11 cellular contexts compared by ENCODE assay signal in genomic region chr15:55829826-55830225, GRCh38.
A peak's percentile ranks its signal among the peaks of the same experiment; 100 is the strongest.
DNase-seq lines count a peak whose midpoint lies in the region; ATAC-seq and TF ChIP-seq lines count a peak whose summit lies in the region.
"Had no signal": no experiment of that assay in that cellular context is flagged by ENCODE, and none has a peak within 500 bp of the region (broad histone marks: within the 10 kb centered on the region; RNA-seq: fewer than 3 reads in every experiment).

No MANE protein-coding gene starts in this region.

- H3K4me2 ChIP-seq in DND-41 (ENCODE audit: insufficient read depth, low read length), result 0 out of 2 replicates have a peak overlapping the region, but pooled peaks have one; percentile 7

- H3K27me3 Mint-ChIP-seq in activated CD8-positive, alpha-beta T cell treated with anti-CD3 and anti-CD28 coated beads, Interleukin-2, amount 10 ng/mL, durations not matched to agents 7 days and 5 days (ENCODE audit: low read depth), result no peaks in the 10 kb centered on the region

- ATAC-seq in DND-41 (ENCODE audit: insufficient read depth, low read depth), result peak; percentile 80
- ATAC-seq in GM19455 (IDR thresholded peaks at IDR 0.05; ENCODE audit: unreplicated experiment), result peak; percentile 58
- ATAC-seq in HG03439 (IDR thresholded peaks at IDR 0.05; ENCODE audit: unreplicated experiment), result peak; percentile 53
- ATAC-seq in activated CD8-positive, alpha-beta T cell treated with anti-CD3 and anti-CD28 coated beads, Interleukin-2, amount 10 ng/mL, durations not matched to agents 7 days and 5 days, result peak; percentile 83
- no peak for ATAC-seq in body of pancreas
- ATAC-seq in GM18873 (IDR thresholded peaks at IDR 0.05; ENCODE audit: low FRiP score, unreplicated experiment), result no peak

- peak overlapping the region; percentile 71 for H3K27ac ChIP-seq in DND-41 (ENCODE audit: low read length)
- H3K27ac ChIP-seq in body of pancreas, result no peak overlapping the region
- H3K27ac ChIP-seq: HL-60 had no signal

- peak overlapping the region; percentile 12 for H3K4me3 Mint-ChIP-seq in activated CD8-positive, alpha-beta T cell treated with anti-CD3 and anti-CD28 coated beads, Interleukin-2, amount 10 ng/mL, durations not matched to agents 7 days and 5 days
- H3K4me3 Mint-ChIP-seq: neural crest cell had no signal

- no peaks in the 10 kb centered on the region for H3K79me2 ChIP-seq in DND-41 (ENCODE audit: insufficient read depth, low read length)

- peak overlapping the region; percentile 74 for H3K27ac Mint-ChIP-seq in activated CD8-positive, alpha-beta T cell treated with anti-CD3 and anti-CD28 coated beads, Interleukin-2, amount 10 ng/mL, durations not matched to agents 7 days and 5 days

- H3K9me3 Mint-ChIP-seq in activated CD8-positive, alpha-beta T cell treated with anti-CD3 and anti-CD28 coated beads, Interleukin-2, amount 10 ng/mL, durations not matched to agents 7 days and 5 days (ENCODE audit: insufficient read depth), result no peaks in the 10 kb centered on the region
- H3K9me3 Mint-ChIP-seq: neural crest cell had no signal

- TF ChIP-seq CTCF in DND-41 (IDR thresholded peaks at IDR 0.05; ENCODE audit: borderline replicate concordance, extremely low read depth, low read length, poor library complexity, severe bottlenecking), result no peak
- TF ChIP-seq CTCF in body of pancreas (IDR thresholded peaks at IDR 0.05), result no peak

- no peaks in the 10 kb centered on the region for H3K9me3 ChIP-seq in DND-41 (ENCODE audit: insufficient read depth, low read length, severe bottlenecking)
- H3K9me3 ChIP-seq in body of pancreas, result no peaks in the 10 kb centered on the region

- CTCF ChIA-PET in activated CD8-positive, alpha-beta T cell treated with anti-CD3 and anti-CD28 coated beads, Interleukin-2, amount 10 ng/mL, durations not matched to agents 7 days and 5 days (lab: Charles Lee), result interaction anchor here (3.7 kb wide), 1 partner anchor 16 kb away, joined by 17 read pairs; no protein-coding TSS in a partner anchor

- 66 to 79% methylated on average over 2 of the region's 2 CpGs for WGBS in body of pancreas, 2 donors

- H3K27me3 ChIP-seq in DND-41 (ENCODE audit: insufficient read depth, low read length, poor library complexity), result no peaks in the 10 kb centered on the region
- H3K27me3 ChIP-seq in body of pancreas, result no peaks in the 10 kb centered on the region

- no peak for TF ChIP-seq POLR2A in body of pancreas (IDR thresholded peaks at IDR 0.05)

- peaks cover 16% of the 10 kb centered on the region for H3K4me1 Mint-ChIP-seq in activated CD8-positive, alpha-beta T cell treated with anti-CD3 and anti-CD28 coated beads, Interleukin-2, amount 10 ng/mL, durations not matched to agents 7 days and 5 days (ENCODE audit: low read depth)
- H3K4me1 Mint-ChIP-seq: neural crest cell had no signal

- intact Hi-C loops in body of pancreas (cut with DNase I), result no loop called here

- H3K4me1 ChIP-seq in DND-41 (ENCODE audit: insufficient read depth, low read length), result peaks cover 17% of the 10 kb centered on the region
- H3K4me1 ChIP-seq in body of pancreas, result no peaks in the 10 kb centered on the region

- no peaks in the 10 kb centered on the region for H3K36me3 Mint-ChIP-seq in activated CD8-positive, alpha-beta T cell treated with anti-CD3 and anti-CD28 coated beads, Interleukin-2, amount 10 ng/mL, durations not matched to agents 7 days and 5 days (ENCODE audit: low read depth)

- H4K20me1 ChIP-seq in DND-41 (ENCODE audit: insufficient read depth, low read length), result no peaks in the 10 kb centered on the region

- peak; percentile 8 for DNase-seq in DND-41
- peak; percentile 38 for DNase-seq in activated CD8-positive, alpha-beta T cell treated with anti-CD3 and anti-CD28 coated beads, Interleukin-2, amount 10 ng/mL, durations not matched to agents 7 days and 5 days
- DNase-seq in NCI-H69 (lab: John Stamatoyannopoulos, UW), result no peak
- DNase-seq in HK-2 (ENCODE audit: unreplicated experiment), result no peak
- no peak for DNase-seq in body of pancreas
- DNase-seq: NCI-H524 treated with DMSO at 0.1 percent for 48 hours had no signal

- H3K4me3 ChIP-seq in DND-41 (ENCODE audit: low read depth in 1 of 2, low read length in 2 of 2) (no peak overlapping the region), body of pancreas (no peak overlapping the region)

- no peak overlapping the region for H2AFZ ChIP-seq in DND-41 (ENCODE audit: low read depth, low read length)

- no peak overlapping the region for H3K9ac ChIP-seq in DND-41 (ENCODE audit: low read depth, low read length)

- H3K36me3 ChIP-seq in DND-41 (ENCODE audit: insufficient read depth, low read length), result no peaks in the 10 kb centered on the region
- H3K36me3 ChIP-seq in body of pancreas (replicated peaks in 1 of 2; ENCODE audit: insufficient read depth in 1 of 2, low read depth in 2 of 2), result no peaks in the 10 kb centered on the region

- POLR2A ChIA-PET in activated CD8-positive, alpha-beta T cell treated with anti-CD3 and anti-CD28 coated beads, Interleukin-2, amount 10 ng/mL, durations not matched to agents 7 days and 5 days (lab: Charles Lee), result no interaction called here

Comparison
In these comparisons a context has a peak if more than half of its experiments do, and no peak if none do; other contexts are left out.
1. ATAC-seq: peak in DND-41 (single experiment), GM19455 (single experiment), HG03439 (single experiment) and activated CD8-positive, alpha-beta T cell treated with anti-CD3 and anti-CD28 coated beads, Interleukin-2, amount 10 ng/mL, durations not matched to agents 7 days and 5 days (single experiment); none in body of pancreas (single experiment) and GM18873 (single experiment).
2. DNase-seq: peak in DND-41 (single experiment) and activated CD8-positive, alpha-beta T cell treated with anti-CD3 and anti-CD28 coated beads, Interleukin-2, amount 10 ng/mL, durations not matched to agents 7 days and 5 days (single experiment); none in NCI-H69 (single experiment), HK-2 (single experiment) and body of pancreas (0 of 4).